15 cellular contexts compared by ENCODE assay signal in genomic region chr9:114324965-114325364, GRCh38. TPM values are rescaled to one million over a fixed set of nuclear protein-coding genes. Genes with fewer than 3 reads are reported as not detected.
A peak's percentile ranks its signal among the peaks of the same experiment; 100 is the strongest.
DNase-seq lines count a peak whose midpoint lies in the region; ATAC-seq, FAIRE-seq and TF ChIP-seq lines count a peak whose summit lies in the region.
"Not testable (repeated sequence)": the region's sequence is repeated elsewhere in the genome, so short reads cannot be mapped to it uniquely, and the experiment has no call there.
"Had no signal": no experiment of that assay in that cellular context is flagged by ENCODE, and none has a peak within 500 bp of the region (broad histone marks: within the 10 kb centered on the region; RNA-seq: fewer than 3 reads in every experiment).

No MANE protein-coding gene starts in this region.

- not testable (repeated sequence) for H3K27me3 Mint-ChIP-seq in CD8-positive, alpha-beta T cell (ENCODE audit: low read depth); memory B cell; type B pancreatic cell

- TF ChIP-seq RAD21 in HCT116 (IDR thresholded peaks at IDR 0.05; ENCODE audit: low read depth); HepG2 (CRISPR knock-in tag; IDR thresholded peaks at IDR 0.05): not testable (repeated sequence)

- not testable (repeated sequence) for H3K27ac Mint-ChIP-seq in CD8-positive, alpha-beta T cell; memory B cell; type B pancreatic cell

- H3K9me2 ChIP-seq in HCT116 (ENCODE audit: insufficient read depth) = not testable (repeated sequence)

- not testable (repeated sequence) for TF ChIP-seq CTCF in CD8-positive, alpha-beta T cell (IDR thresholded peaks at IDR 0.05); HCT116 (IDR thresholded peaks at IDR 0.05 in 2 of 3, conservative IDR thresholded peaks at IDR 0.05 in 1 of 3; ENCODE audit: borderline replicate concordance in 1 of 3, insufficient read depth in 1 of 3, low read depth in 2 of 3, low read length in 2 of 3); HepG2 (CRISPR knock-in tag; IDR thresholded peaks at IDR 0.05); neutrophil (IDR thresholded peaks at IDR 0.05); type B pancreatic cell (conservative IDR thresholded peaks at IDR 0.05)

- FAIRE-seq in HepG2 (lab: Jason Lieb, UNC) = not testable (repeated sequence)

- H3K4me2 ChIP-seq in HCT116 (ENCODE audit: low read length) = not testable (repeated sequence)
- 0 out of 2 replicates have a peak overlapping the region, but pooled peaks have one; percentile 32 for H3K4me2 ChIP-seq in HepG2 (ENCODE audit: low read depth, low read length)

- 66% methylated on average over 3 of the region's 9 CpGs for WGBS in HepG2 (ENCODE audit: low lambda C conversion rate)

- RAD21 ChIA-PET in HCT116 (lab: Charles Lee; ENCODE audit: low non-redundant PET in 1 of 2, low total read pairs in 2 of 2, uncharacterized antibody in 2 of 2, unreplicated experiment in 2 of 2) = not testable (repeated sequence)

- intact Hi-C loops in CD8-positive, alpha-beta T cell (cut with DNase I, micrococcal nuclease); HCT116 (cut with micrococcal nuclease); HepG2 (cut with micrococcal nuclease; ENCODE audit: unreplicated experiment): not testable (repeated sequence)

- not testable (repeated sequence) for H3K36me3 ChIP-seq in CD8-positive, alpha-beta T cell (ENCODE audit: insufficient read depth, low read length); HCT116 (ENCODE audit: control insufficient read depth in 1 of 2, insufficient read depth in 2 of 2, low read length in 2 of 2); HepG2 (replicated peaks in 1 of 2; ENCODE audit: control insufficient read depth in 1 of 2, insufficient read depth in 2 of 2, low read length in 2 of 2); neutrophil

- H2AFZ ChIP-seq in HCT116 (ENCODE audit: low read depth, low read length, poor library complexity, severe bottlenecking); HepG2 (ENCODE audit: low read length): not testable (repeated sequence)

- BruUV-seq in HCT116 (replicated peaks; lab: Mats Ljungman, UMichigan); HepG2 (replicated peaks; lab: Mats Ljungman, UMichigan): not testable (repeated sequence)

- not testable (repeated sequence) for TF ChIP-seq EP300 in HepG2 (IDR thresholded peaks at IDR 0.05; ENCODE audit: low read depth in 2 of 2, low read length in 2 of 2); HepG2 (CRISPR knock-in tag; IDR thresholded peaks at IDR 0.05; ENCODE audit: borderline replicate concordance)

- not testable (repeated sequence) for H3K9ac ChIP-seq in HCT116 (ENCODE audit: low read length); HepG2 (ENCODE audit: insufficient read depth, low read depth, low read length)

- H3K4me3 ChIP-seq in CD8-positive, alpha-beta T cell (ENCODE audit: low read depth, low read length); HCT116 (replicated peaks in 1 of 2; ENCODE audit: low read depth in 1 of 2, low read length in 2 of 2); HepG2 (replicated peaks in 1 of 3; ENCODE audit: insufficient read depth in 1 of 3, low read depth in 2 of 3, low read length in 3 of 3); neutrophil (ENCODE audit: low read depth in 1 of 2, low read length in 1 of 2): not testable (repeated sequence)

- not testable (repeated sequence) for H3K9me3 Mint-ChIP-seq in CD8-positive, alpha-beta T cell; memory B cell; type B pancreatic cell

- CTCF ChIA-PET in CD8-positive, alpha-beta T cell (lab: Charles Lee); HCT116 (lab: Charles Lee); HepG2 (lab: Yijun Ruan, JAX; ENCODE audit: low intra/inter-chr PET ratio, low total read pairs): not testable (repeated sequence)

- ATAC-seq in CD8-positive, alpha-beta T cell = peak; percentile 26
- ATAC-seq in HCT116 = peak; percentile 8; the same call in 1 of the 2 replicates
- not testable (repeated sequence) for ATAC-seq in HepG2
- peak; percentile 26 for ATAC-seq in memory B cell (ENCODE audit: low read depth)

- not testable (repeated sequence) for H3K27ac ChIP-seq in CD8-positive, alpha-beta T cell (ENCODE audit: low read depth, low read length); HCT116 (ENCODE audit: low read depth, low read length); HepG2 (ENCODE audit: extremely low read length, insufficient read depth, low read length)
- peak overlapping the region; percentile 63 for H3K27ac ChIP-seq in neutrophil

- in situ Hi-C loops in HepG2 (cut with HindIII; ENCODE audit: extremely low pct_ligation_motif_present, low pct_unique_long_range_greater_than_20kb) = not testable (repeated sequence)

- H4K20me1 ChIP-seq in HCT116 (ENCODE audit: insufficient read depth); HepG2 (ENCODE audit: insufficient read depth, low read length): not testable (repeated sequence)

- not testable (repeated sequence) for H3K4me1 ChIP-seq in CD8-positive, alpha-beta T cell (ENCODE audit: insufficient read depth, low read length); HCT116 (ENCODE audit: control insufficient read depth in 1 of 2, insufficient read depth in 2 of 2, low read length in 2 of 2)
- H3K4me1 ChIP-seq in HepG2 (ENCODE audit: insufficient read depth, low read length) (peaks cover 59% of the 10 kb centered on the region), neutrophil (ENCODE audit: control insufficient read depth in 1 of 2, insufficient read depth in 1 of 2, low read depth in 1 of 2, low read length in 1 of 2) (peaks cover 56 to 61% of the 10 kb centered on the region in 2 experiments)

- DNase-seq in CD8-positive, alpha-beta T cell; HCT116 (ENCODE audit: low read depth, low spot score); HepG2 (ENCODE audit: low spot score); memory B cell (ENCODE audit: low spot score in 2 of 2): not testable (repeated sequence)
- DNase-seq in ecto neural progenitor cell (ENCODE audit: low spot score) (peak; percentile 54), type B pancreatic cell (ENCODE audit: extremely low spot score, unreplicated experiment) (peak; percentile 79)

- H3K4me3 Mint-ChIP-seq in CD8-positive, alpha-beta T cell; memory B cell; type B pancreatic cell: not testable (repeated sequence)

- H3K27me3 ChIP-seq in CD8-positive, alpha-beta T cell (ENCODE audit: insufficient read depth, low read length); HCT116 (ENCODE audit: insufficient read depth, low read length); HepG2 (ENCODE audit: control insufficient read depth in 1 of 2, insufficient read depth in 2 of 2, low read length in 2 of 2); neutrophil: not testable (repeated sequence)

- H3K36me3 Mint-ChIP-seq in CD8-positive, alpha-beta T cell; memory B cell; type B pancreatic cell: not testable (repeated sequence)

- H3K79me2 ChIP-seq in HCT116 (ENCODE audit: insufficient read depth, low read length) = not testable (repeated sequence)
- H3K79me2 ChIP-seq in HepG2 (ENCODE audit: insufficient read depth, low read length) = peaks cover 13% of the 10 kb centered on the region

- H3K4me1 Mint-ChIP-seq in CD8-positive, alpha-beta T cell (ENCODE audit: low read depth); memory B cell; type B pancreatic cell (ENCODE audit: unreplicated experiment): not testable (repeated sequence)

- TF ChIP-seq POLR2A in HCT116 (IDR thresholded peaks at IDR 0.05; ENCODE audit: borderline replicate concordance, extremely low read depth, insufficient read depth, insufficient read length); HepG2 (IDR thresholded peaks at IDR 0.05; ENCODE audit: insufficient read depth in 1 of 2, low read depth in 2 of 2, low read length in 2 of 2): not testable (repeated sequence)

- POLR2A ChIA-PET in CD8-positive, alpha-beta T cell (lab: Charles Lee); HCT116 (lab: Charles Lee): not testable (repeated sequence)
- POLR2A ChIA-PET in HepG2 (lab: Yijun Ruan, JAX) = interaction anchor here (0.9 to 1.3 kb wide), 3 partner anchors 10 to 242 kb away, joined by 3 to 4 read pairs (median 4); no protein-coding TSS in a partner anchor

- H3K9me3 ChIP-seq in CD8-positive, alpha-beta T cell (ENCODE audit: low read length); HCT116 (ENCODE audit: control insufficient read depth in 1 of 2, insufficient read depth in 1 of 2, low read depth in 1 of 2, low read length in 2 of 2); HepG2 (ENCODE audit: low read length); neutrophil: not testable (repeated sequence)

RNA-seq across cellular contexts. Expression of gene ORM1, which starts 2.1 kb away (rescaled TPM):
- not detected for total RNA-seq in CD8-positive, alpha-beta T cell
- total RNA-seq in HCT116 (2021; ENCODE audit: unreplicated experiment) (5.6 TPM), HepG2 (2016; rRNA removed; fragmentation: Illumina TruSeq; extraction: Trizol) (327 and 699 TPM in 2 replicates), type B pancreatic cell (ENCODE audit: low replicate concordance) (0.65 and 1.6 TPM in 2 replicates)
- 0.46 and 0.51 TPM in 2 replicates for polyA plus RNA-seq in HCT116 (2012)
- 148 and 154 TPM in 2 replicates for total RNA-seq in HepG2 (2016; cell fraction: cytosol; rRNA removed; fragmentation: Illumina TruSeq; extraction: Trizol; ENCODE audit: low read depth)
- 343 and 706 TPM in 2 replicates for total RNA-seq in HepG2 (2016; cell fraction: insoluble cytoplasmic fraction; rRNA removed; fragmentation: Illumina TruSeq; extraction: Trizol)
- 103 and 109 TPM in 2 replicates for total RNA-seq in HepG2 (2016; cell fraction: membrane; rRNA removed; fragmentation: Illumina TruSeq; extraction: Trizol)
- 507 and 557 TPM in 2 replicates for total RNA-seq in HepG2 (2016; cell fraction: nucleus; rRNA removed; fragmentation: Illumina TruSeq; extraction: Trizol)
- polyA plus RNA-seq in HepG2 (2011; rRNA removed) = 1,180 and 1,355 TPM in 2 replicates
- 1,385 and 1,736 TPM in 2 replicates for polyA plus RNA-seq in HepG2 (2011; cell fraction: cytosol; rRNA removed)
- polyA plus RNA-seq in HepG2 (2011; cell fraction: nucleus; rRNA removed) = 375 and 530 TPM in 2 replicates
- polyA plus RNA-seq in HepG2 (2012) = 373 and 660 TPM in 2 replicates
- polyA plus RNA-seq in HepG2 (2016; cell fraction: cytosol; fragmentation: Illumina TruSeq; extraction: Trizol; ENCODE audit: low read depth) = 188 and 210 TPM in 2 replicates
- 388 and 407 TPM in 2 replicates for polyA plus RNA-seq in HepG2 (2016; cell fraction: insoluble cytoplasmic fraction; fragmentation: Illumina TruSeq; extraction: Trizol; ENCODE audit: low read depth)
- 103 and 105 TPM in 2 replicates for polyA plus RNA-seq in HepG2 (2016; cell fraction: membrane; fragmentation: Illumina TruSeq; extraction: Trizol; ENCODE audit: low read depth)
- polyA plus RNA-seq in HepG2 (2016; cell fraction: nucleus; fragmentation: Illumina TruSeq; extraction: Trizol; ENCODE audit: insufficient read depth, low read depth) = 956 and 1,026 TPM in 2 replicates
- polyA minus RNA-seq in HepG2 (2011; rRNA and poly(A)+ RNA removed; ENCODE audit: low replicate concordance) = 0.30 and 495 TPM in 2 replicates
- polyA minus RNA-seq in HepG2 (2011; cell fraction: cytosol; rRNA and poly(A)+ RNA removed) = 195 and 257 TPM in 2 replicates
- polyA minus RNA-seq in HepG2 (2011; cell fraction: nucleus; rRNA and poly(A)+ RNA removed) = 78.8 and 152 TPM in 2 replicates
- total RNA-seq: A673; CD4-positive, alpha-beta memory T cell; GM23248; H1; H7; HFFc6 had no signal
- polyA plus RNA-seq: BJ; CD4-positive, alpha-beta memory T cell; GM12878; GM23248 had no signal

RNA-seq across cellular contexts. Expression of gene ORM2, which starts 4.7 kb away (rescaled TPM):
- not detected for total RNA-seq in CD8-positive, alpha-beta T cell
- total RNA-seq in HCT116 (2021; ENCODE audit: unreplicated experiment) (0.59 TPM), HepG2 (2016; rRNA removed; fragmentation: Illumina TruSeq; extraction: Trizol) (283 and 565 TPM in 2 replicates), type B pancreatic cell (ENCODE audit: low replicate concordance) (not detected in 2 replicates)
- 0.19 and 0.34 TPM in 2 replicates for polyA plus RNA-seq in HCT116 (2012)
- 120 and 126 TPM in 2 replicates for total RNA-seq in HepG2 (2016; cell fraction: cytosol; rRNA removed; fragmentation: Illumina TruSeq; extraction: Trizol; ENCODE audit: low read depth)
- total RNA-seq in HepG2 (2016; cell fraction: insoluble cytoplasmic fraction; rRNA removed; fragmentation: Illumina TruSeq; extraction: Trizol) = 282 and 590 TPM in 2 replicates
- total RNA-seq in HepG2 (2016; cell fraction: membrane; rRNA removed; fragmentation: Illumina TruSeq; extraction: Trizol) = 75.1 and 75.6 TPM in 2 replicates
- 420 and 454 TPM in 2 replicates for total RNA-seq in HepG2 (2016; cell fraction: nucleus; rRNA removed; fragmentation: Illumina TruSeq; extraction: Trizol)
- polyA plus RNA-seq in HepG2 (2011; rRNA removed) = 824 and 855 TPM in 2 replicates
- 632 and 711 TPM in 2 replicates for polyA plus RNA-seq in HepG2 (2011; cell fraction: cytosol; rRNA removed)
- 207 and 253 TPM in 2 replicates for polyA plus RNA-seq in HepG2 (2011; cell fraction: nucleus; rRNA removed)
- 237 and 362 TPM in 2 replicates for polyA plus RNA-seq in HepG2 (2012)
- 125 and 138 TPM in 2 replicates for polyA plus RNA-seq in HepG2 (2016; cell fraction: cytosol; fragmentation: Illumina TruSeq; extraction: Trizol; ENCODE audit: low read depth)
- 293 and 314 TPM in 2 replicates for polyA plus RNA-seq in HepG2 (2016; cell fraction: insoluble cytoplasmic fraction; fragmentation: Illumina TruSeq; extraction: Trizol; ENCODE audit: low read depth)
- polyA plus RNA-seq in HepG2 (2016; cell fraction: membrane; fragmentation: Illumina TruSeq; extraction: Trizol; ENCODE audit: low read depth) = 75.7 and 76.3 TPM in 2 replicates
- 731 and 821 TPM in 2 replicates for polyA plus RNA-seq in HepG2 (2016; cell fraction: nucleus; fragmentation: Illumina TruSeq; extraction: Trizol; ENCODE audit: insufficient read depth, low read depth)
- 257 TPM in 1 of 2 replicates, not detected in the other for polyA minus RNA-seq in HepG2 (2011; rRNA and poly(A)+ RNA removed; ENCODE audit: low replicate concordance)
- polyA minus RNA-seq in HepG2 (2011; cell fraction: cytosol; rRNA and poly(A)+ RNA removed) = 147 and 150 TPM in 2 replicates
- 41.2 and 60.7 TPM in 2 replicates for polyA minus RNA-seq in HepG2 (2011; cell fraction: nucleus; rRNA and poly(A)+ RNA removed)
- total RNA-seq: A673; CD4-positive, alpha-beta memory T cell; GM23248; H1; HFFc6 had no signal
- polyA plus RNA-seq: BJ; CD4-positive, alpha-beta memory T cell; GM12878; GM23248 had no signal

Comparison
In these comparisons a context has a peak if more than half of its experiments do, and no peak if none do; other contexts are left out.
1. RNA of gene ORM1, which starts 2.1 kb away (total RNA-seq): 103 to 706 TPM in HepG2; 5.6 TPM in HCT116 (single experiment), 0.65 to 1.6 TPM in type B pancreatic cell and not detected in CD8-positive, alpha-beta T cell; every median in the first group is over 10 times any median in the second.
2. RNA of gene ORM2, which starts 4.7 kb away (total RNA-seq): 75.1 to 590 TPM in HepG2; 0.59 TPM in HCT116 (single experiment), not detected in CD8-positive, alpha-beta T cell and not detected in type B pancreatic cell; every median in the first group is over 10 times any median in the second.